24 cellular contexts compared by ENCODE assay signal in genomic region chr4:1568855-1569460, GRCh38.
DNase-seq lines count a peak whose midpoint lies in the region; ATAC-seq and TF ChIP-seq lines count a peak whose summit lies in the region.
"Had no signal": no experiment of that assay in that cellular context is flagged by ENCODE, and none has a peak within 500 bp of the region (broad histone marks: within the 10 kb centered on the region; RNA-seq: fewer than 3 reads in every experiment).

No MANE protein-coding gene starts in this region.

- TF ChIP-seq CTCF in RWPE2 (IDR thresholded peaks at IDR 0.05; ENCODE audit: poor library complexity, severe bottlenecking) (no peak), mucosa of descending colon (IDR thresholded peaks at IDR 0.05) (no peak), spleen (IDR thresholded peaks at IDR 0.05 in 8 of 11, conservative IDR thresholded peaks at IDR 0.05 in 3 of 11) (no peak)

- H3K36me3 ChIP-seq in RWPE2 (ENCODE audit: low read depth): no peaks in the 10 kb centered on the region
- H3K36me3 ChIP-seq in mucosa of descending colon (ENCODE audit: low read depth): no peaks in the 10 kb centered on the region
- H3K36me3 ChIP-seq in spleen: no peaks in the 10 kb centered on the region
- H3K36me3 ChIP-seq: BLaER1, brain microvascular endothelial cell, suprapubic skin had no signal

- H3K4me3 ChIP-seq in RWPE2 (ENCODE audit: severe bottlenecking): no peak overlapping the region
- H3K4me3 ChIP-seq in mucosa of descending colon: no peak overlapping the region
- H3K4me3 ChIP-seq in spleen: peak overlapping the region in 2 of 8 donors; percentile 20 to 50
- H3K4me3 ChIP-seq: BLaER1, dorsolateral prefrontal cortex, GM12878, K562, suprapubic skin had no signal

- peaks cover 4% of the 10 kb centered on the region for H3K27me3 ChIP-seq in RWPE2 (ENCODE audit: insufficient read depth, poor library complexity, severe bottlenecking)
- peaks cover 0 to 64% (median 47%) of the 10 kb centered on the region in 7 donors for H3K27me3 ChIP-seq in spleen (replicated peaks in 1 of 7)
- H3K27me3 ChIP-seq: brain microvascular endothelial cell had no signal

- no peak for ATAC-seq in RWPE2 (ENCODE audit: low read depth)
- no peak for ATAC-seq in left cardiac atrium
- no peak for ATAC-seq in mucosa of descending colon
- ATAC-seq in GM18502 (IDR thresholded peaks at IDR 0.05; ENCODE audit: poor library complexity, unreplicated experiment): no peak

- no peak overlapping the region for H3K27ac ChIP-seq in RWPE2 (ENCODE audit: poor library complexity, severe bottlenecking)
- peak overlapping the region in 6 of 8 donors; percentile 3 to 76 (median 68) for H3K27ac ChIP-seq in spleen
- H3K27ac ChIP-seq: BLaER1, brain microvascular endothelial cell, dorsolateral prefrontal cortex, suprapubic skin had no signal

- TF ChIP-seq POLR2A in spleen (IDR thresholded peaks at IDR 0.05): no peak

- H3K4me1 ChIP-seq in RWPE2 (ENCODE audit: insufficient read depth, poor library complexity, severe bottlenecking) (no peaks in the 10 kb centered on the region), mucosa of descending colon (ENCODE audit: low read depth) (peaks cover 3% of the 10 kb centered on the region), spleen (peaks cover 0 to 30% (median 3%) of the 10 kb centered on the region in 6 donors)

- WGBS in spleen, 5 donors: 54 to 61% (median 60%) methylated on average over 7 to 31 of the region's 31 CpGs

- intact Hi-C loops in left cardiac atrium (cut with DNase I): no loop called here
- intact Hi-C loops in mucosa of descending colon (cut with DNase I, micrococcal nuclease): no loop called here
- intact Hi-C loops in spleen (cut with DNase I; ENCODE audit: low total_unique reads): no loop called here

- peak; percentile 61 for DNase-seq in RWPE2 (ENCODE audit: low spot score)
- peak; percentile 18 for DNase-seq in left cardiac atrium
- peak in 2 of 3 donors; percentile 13 to 46 for DNase-seq in mucosa of descending colon
- DNase-seq in spleen: peak; percentile 77
- DNase-seq in H4 (ENCODE audit: low spot score): no peak
- DNase-seq in DMS153 (lab: John Stamatoyannopoulos, UW): no peak
- no peak for DNase-seq in SHP77 (lab: John Stamatoyannopoulos, UW)
- DNase-seq: activated CD4-positive, alpha-beta memory T cell treated with anti-CD3 and anti-CD28 coated beads for 36 hours; activated CD8-positive, alpha-beta memory T cell treated with anti-CD3 and anti-CD28 coated beads, Interleukin-2, amount 50 U/mL, for 4 hours; activated naive CD4-positive, alpha-beta T cell treated with anti-CD3 and anti-CD28 coated beads, Interleukin-2, amount 50 U/mL, for 16 hours; brain microvascular endothelial cell; DMS 273 treated with DMSO at 0.1 percent for 48 hours; dorsolateral prefrontal cortex; hippocampal formation; mesendoderm; NCI-H1048; NCI-H2107; small intestine; stimulated activated naive CD4-positive, alpha-beta T cell had no signal

- H3K9me3 ChIP-seq in RWPE2 (ENCODE audit: severe bottlenecking): no peaks in the 10 kb centered on the region
- H3K9me3 ChIP-seq in mucosa of descending colon: no peaks in the 10 kb centered on the region
- H3K9me3 ChIP-seq in spleen: no peaks in the 10 kb centered on the region
- H3K9me3 ChIP-seq: BLaER1, suprapubic skin had no signal

Comparison
In these comparisons a context has a peak if more than half of its experiments do, and no peak if none do; other contexts are left out.
1. DNase-seq: peak in RWPE2 (single experiment), left cardiac atrium (single experiment), mucosa of descending colon (2 of 3) and spleen (single experiment); none in H4 (single experiment), DMS153 (single experiment) and SHP77 (0 of 2).